ENCODE assay signal across 22 cellular contexts in the genomic region with DNA sequence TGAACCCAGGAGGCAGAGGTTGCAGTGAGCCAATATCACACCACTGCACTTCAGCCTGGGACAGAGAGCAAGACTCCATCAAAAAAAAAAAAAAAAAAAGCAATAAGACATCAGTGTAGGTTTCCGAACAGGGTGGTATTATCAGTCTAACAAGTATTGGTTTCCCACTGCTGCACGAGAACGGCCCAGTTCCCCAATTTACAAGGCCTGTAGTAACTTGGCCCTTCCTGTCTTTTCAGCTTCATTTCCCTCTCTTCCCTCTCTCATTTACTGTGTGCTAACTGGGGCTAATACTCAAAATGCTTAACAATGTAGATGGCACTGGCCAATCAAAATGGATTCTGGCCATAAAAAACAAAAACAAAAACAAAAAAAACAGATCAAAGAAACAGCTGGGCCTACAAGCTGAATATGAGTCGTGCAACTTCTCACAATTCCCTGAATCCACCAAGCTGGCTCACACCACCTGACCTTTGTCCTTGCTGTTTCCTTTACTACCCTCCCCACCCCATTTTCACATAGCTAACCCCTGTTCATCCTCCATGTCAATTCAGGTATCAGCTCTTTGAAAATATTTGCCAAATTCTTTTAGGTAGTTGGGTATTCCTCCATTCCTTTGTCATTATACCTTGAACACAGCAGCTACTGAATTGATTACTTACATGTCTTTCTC. TPM values are rescaled to one million over a fixed set of nuclear protein-coding genes. Genes with fewer than 3 reads are reported as not detected.
"Had no signal": no experiment of that assay in that cellular context is flagged by ENCODE, and none has a peak within 500 bp of the region (broad histone marks: within the 10 kb centered on the region; RNA-seq: fewer than 3 reads in every experiment).

No MANE protein-coding gene starts in this region.

- H3K27ac ChIP-seq: adrenal gland, epithelial cell of prostate, psoas muscle, sigmoid colon, testis had no signal

- H3K4me1 ChIP-seq: adrenal gland, psoas muscle, sigmoid colon, testis had no signal

- DNase-seq: activated CD4-positive, alpha-beta T cell treated with anti-CD3 and anti-CD28 coated beads, Interleukin-2, amount 50 U/mL, for 4 hours; activated CD4-positive, CD25-positive, alpha-beta regulatory T cell treated with anti-CD3 and anti-CD28 coated beads, Interleukin-2, amount 50 U/mL, for 72 hours; activated naive CD4-positive, alpha-beta T cell treated with anti-CD3 and anti-CD28 coated beads, Interleukin-2, amount 50 U/mL, for 16 hours; activated T-cell treated with anti-CD3 and anti-CD28 coated beads, Interleukin-2, amount 50 U/mL, for 1 hour; adrenal gland; cortex of kidney; effector memory CD4-positive, alpha-beta T cell; hypothalamus; psoas muscle; sigmoid colon; stimulated activated CD4-positive, alpha-beta T cell treated with anti-CD3 and anti-CD28 coated beads, Interleukin-4, amount 100 ng/mL, for 1 hour; stimulated activated CD8-positive, alpha-beta memory T cell treated with anti-CD3 and anti-CD28 coated beads, Interleukin-4, amount 100 ng/mL, for 48 hours; stimulated activated naive CD8-positive, alpha-beta T cell treated with anti-CD3 and anti-CD28 coated beads, Interleukin-15, amount 100 ng/mL, for 72 hours; T-helper 17 cell; testis had no signal

- ATAC-seq: natural killer cell treated with Interleukin-12 subunit alpha and Interleukin-12 subunit beta and Interleukin-15 and Interleukin-18, amount 100 ng/mL, for 72 hours; psoas muscle; stimulated activated naive CD8-positive, alpha-beta T cell treated with anti-CD3 and anti-CD28 coated beads, Interleukin-15, amount 100 ng/mL, for 72 hours; T-helper 17 cell had no signal

- H3K27me3 ChIP-seq: adrenal gland, sigmoid colon, testis had no signal

- H3K4me3 ChIP-seq: adrenal gland, lung, psoas muscle, sigmoid colon, testis had no signal

- H3K9me3 ChIP-seq: adrenal gland, psoas muscle, sigmoid colon, testis had no signal

- H3K36me3 ChIP-seq: adrenal gland, sigmoid colon had no signal

RNA-seq across cellular contexts. Expression of gene TEX101, which starts 2.4 kb away (rescaled TPM):
- total RNA-seq: adrenal gland; cardiac septum; glomerular endothelial cell; lung; natural killer cell treated with Interleukin-12 subunit alpha and Interleukin-12 subunit beta and Interleukin-15 and Interleukin-18, amount 100 ng/mL, for 72 hours; omental fat pad; psoas muscle; sigmoid colon; T-helper 17 cell; urinary bladder had no signal
- polyA plus RNA-seq: adrenal gland, lung, psoas muscle, urinary bladder had no signal

RNA-seq across cellular contexts. Expression of gene LYPD3, which starts 48.3 kb away (rescaled TPM):
- total RNA-seq: cardiac septum; glomerular endothelial cell; natural killer cell treated with Interleukin-12 subunit alpha and Interleukin-12 subunit beta and Interleukin-15 and Interleukin-18, amount 100 ng/mL, for 72 hours; psoas muscle had no signal
